In genomic region chr10:31030800-31031199, GRCh38 we compare ENCODE assay signal across 1 cellular context.
TF ChIP-seq lines count a peak whose summit lies in the region.

No MANE protein-coding gene starts in this region.

TF ChIP-seq in K562, 482 proteins besides CTCF, POLR2A, EP300 and RAD21 (continued from another document):
- TF ChIP-seq, protein P1, sequence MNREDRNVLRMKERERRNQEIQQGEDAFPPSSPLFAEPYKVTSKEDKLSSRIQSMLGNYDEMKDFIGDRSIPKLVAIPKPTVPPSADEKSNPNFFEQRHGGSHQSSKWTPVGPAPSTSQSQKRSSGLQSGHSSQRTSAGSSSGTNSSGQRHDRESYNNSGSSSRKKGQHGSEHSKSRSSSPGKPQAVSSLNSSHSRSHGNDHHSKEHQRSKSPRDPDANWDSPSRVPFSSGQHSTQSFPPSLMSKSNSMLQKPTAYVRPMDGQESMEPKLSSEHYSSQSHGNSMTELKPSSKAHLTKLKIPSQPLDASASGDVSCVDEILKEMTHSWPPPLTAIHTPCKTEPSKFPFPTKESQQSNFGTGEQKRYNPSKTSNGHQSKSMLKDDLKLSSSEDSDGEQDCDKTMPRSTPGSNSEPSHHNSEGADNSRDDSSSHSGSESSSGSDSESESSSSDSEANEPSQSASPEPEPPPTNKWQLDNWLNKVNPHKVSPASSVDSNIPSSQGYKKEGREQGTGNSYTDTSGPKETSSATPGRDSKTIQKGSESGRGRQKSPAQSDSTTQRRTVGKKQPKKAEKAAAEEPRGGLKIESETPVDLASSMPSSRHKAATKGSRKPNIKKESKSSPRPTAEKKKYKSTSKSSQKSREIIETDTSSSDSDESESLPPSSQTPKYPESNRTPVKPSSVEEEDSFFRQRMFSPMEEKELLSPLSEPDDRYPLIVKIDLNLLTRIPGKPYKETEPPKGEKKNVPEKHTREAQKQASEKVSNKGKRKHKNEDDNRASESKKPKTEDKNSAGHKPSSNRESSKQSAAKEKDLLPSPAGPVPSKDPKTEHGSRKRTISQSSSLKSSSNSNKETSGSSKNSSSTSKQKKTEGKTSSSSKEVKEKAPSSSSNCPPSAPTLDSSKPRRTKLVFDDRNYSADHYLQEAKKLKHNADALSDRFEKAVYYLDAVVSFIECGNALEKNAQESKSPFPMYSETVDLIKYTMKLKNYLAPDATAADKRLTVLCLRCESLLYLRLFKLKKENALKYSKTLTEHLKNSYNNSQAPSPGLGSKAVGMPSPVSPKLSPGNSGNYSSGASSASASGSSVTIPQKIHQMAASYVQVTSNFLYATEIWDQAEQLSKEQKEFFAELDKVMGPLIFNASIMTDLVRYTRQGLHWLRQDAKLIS (CRISPR knock-in tag; IDR thresholded peaks at IDR 0.05), result no peak
- TF ChIP-seq ZSCAN32 (CRISPR knock-in tag; IDR thresholded peaks at IDR 0.05), result no peak
- no peak for TF ChIP-seq TAF7 (tag; IDR thresholded peaks at IDR 0.05)
- no peak for TF ChIP-seq ZNF764 (CRISPR knock-in tag; IDR thresholded peaks at IDR 0.05; ENCODE audit: low read depth)
- TF ChIP-seq CTCFL (IDR thresholded peaks at IDR 0.05; ENCODE audit: borderline replicate concordance, insufficient read depth, low read depth, low read length, poor library complexity, severe bottlenecking), result no peak
- TF ChIP-seq ARID3A (IDR thresholded peaks at IDR 0.05; ENCODE audit: borderline replicate concordance, low read depth, low read length), result no peak
- no peak for TF ChIP-seq ZKSCAN3 (CRISPR knock-in tag; IDR thresholded peaks at IDR 0.05)
- TF ChIP-seq MEIS2 (IDR thresholded peaks at IDR 0.05; ENCODE audit: partially characterized antibody), result no peak
- no peak for TF ChIP-seq SMARCB1 (IDR thresholded peaks at IDR 0.05; ENCODE audit: insufficient read length, low read depth)
- TF ChIP-seq, protein P2, sequence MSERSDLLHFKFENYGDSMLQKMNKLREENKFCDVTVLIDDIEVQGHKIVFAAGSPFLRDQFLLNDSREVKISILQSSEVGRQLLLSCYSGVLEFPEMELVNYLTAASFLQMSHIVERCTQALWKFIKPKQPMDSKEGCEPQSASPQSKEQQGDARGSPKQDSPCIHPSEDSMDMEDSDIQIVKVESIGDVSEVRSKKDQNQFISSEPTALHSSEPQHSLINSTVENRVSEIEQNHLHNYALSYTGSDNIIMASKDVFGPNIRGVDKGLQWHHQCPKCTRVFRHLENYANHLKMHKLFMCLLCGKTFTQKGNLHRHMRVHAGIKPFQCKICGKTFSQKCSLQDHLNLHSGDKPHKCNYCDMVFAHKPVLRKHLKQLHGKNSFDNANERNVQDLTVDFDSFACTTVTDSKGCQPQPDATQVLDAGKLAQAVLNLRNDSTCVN (CRISPR knock-in tag; IDR thresholded peaks at IDR 0.05), result no peak
- TF ChIP-seq NFRKB (IDR thresholded peaks at IDR 0.05; ENCODE audit: low read depth), result no peak
- TF ChIP-seq KLF6 (CRISPR knock-in tag; IDR thresholded peaks at IDR 0.05; ENCODE audit: borderline replicate concordance), result no peak
- TF ChIP-seq ZNF778 (CRISPR knock-in tag; IDR thresholded peaks at IDR 0.05), result no peak
- TF ChIP-seq SNIP1 (IDR thresholded peaks at IDR 0.05; ENCODE audit: low read depth), result no peak
- TF ChIP-seq ATF1 (CRISPR knock-in tag; IDR thresholded peaks at IDR 0.05), result no peak
- TF ChIP-seq ATF1 (tag; IDR thresholded peaks at IDR 0.05), result no peak
- TF ChIP-seq MXD1 (CRISPR knock-in tag; IDR thresholded peaks at IDR 0.05; ENCODE audit: borderline replicate concordance, poor library complexity, severe bottlenecking), result no peak
